Comparison of ENCODE assay signal across 8 cellular contexts in genomic region chr15:99507732-99508571, GRCh38. TPM values are rescaled to one million over a fixed set of nuclear protein-coding genes. Genes with fewer than 3 reads are reported as not detected.
DNase-seq lines count a peak whose midpoint lies in the region; ATAC-seq and TF ChIP-seq lines count a peak whose summit lies in the region.

No MANE protein-coding gene starts in this region.

- H3K4me1 ChIP-seq in breast epithelium, result peaks cover 0 to 4% of the 10 kb centered on the region in 2 donors

- H3K36me3 ChIP-seq in breast epithelium, result no peaks in the 10 kb centered on the region

- H3K27ac Mint-ChIP-seq in natural killer cell, result peak overlapping the region in 1 of 2 donors; percentile 74
- no peak overlapping the region for H3K27ac Mint-ChIP-seq in activated naive CD4-positive, alpha-beta T cell treated with anti-CD3 and anti-CD28 coated beads, Interleukin-2, amount 10 ng/mL, durations not matched to agents 7 days and 5 days
- H3K27ac Mint-ChIP-seq in activated T-helper 2 cell treated with anti-CD3 and anti-CD28 coated beads, Interferon-gamma antibody, Interleukin-2, Interleukin-4, amounts not matched to agents 10 μg/mL and 5 μg/mL and 100 μg/mL, durations not matched to agents 14 hours and 24 hours and 36 hours, result no peak overlapping the region

- no peaks in the 10 kb centered on the region for H3K27me3 ChIP-seq in breast epithelium

- TF ChIP-seq POLR2A in breast epithelium (IDR thresholded peaks at IDR 0.05), result no peak

- H3K36me3 Mint-ChIP-seq in natural killer cell, result no peaks in the 10 kb centered on the region
- H3K36me3 Mint-ChIP-seq in activated naive CD4-positive, alpha-beta T cell treated with anti-CD3 and anti-CD28 coated beads, Interleukin-2, amount 10 ng/mL, durations not matched to agents 7 days and 5 days, result no peaks in the 10 kb centered on the region
- H3K36me3 Mint-ChIP-seq in activated T-helper 2 cell treated with anti-CD3 and anti-CD28 coated beads, Interferon-gamma antibody, Interleukin-2, Interleukin-4, amounts not matched to agents 10 μg/mL and 5 μg/mL and 100 μg/mL, durations not matched to agents 14 hours and 24 hours and 36 hours (ENCODE audit: low read depth), result no peaks in the 10 kb centered on the region

- DNase-seq in breast epithelium (ENCODE audit: low spot score in 2 of 2) (no peak), natural killer cell (peak; percentile 54), NCI-H2081 treated with DMSO at 0.1 percent for 48 hours (lab: John Stamatoyannopoulos, UW) (no peak), A172 (ENCODE audit: low spot score) (no peak)
- no peak for DNase-seq in activated naive CD4-positive, alpha-beta T cell treated with anti-CD3 and anti-CD28 coated beads, Interleukin-2, amount 10 ng/mL, durations not matched to agents 7 days and 5 days
- no peak for DNase-seq in activated T-helper 2 cell treated with anti-CD3 and anti-CD28 coated beads, Interferon-gamma antibody, Interleukin-2, Interleukin-4, amounts not matched to agents 10 μg/mL and 5 μg/mL and 100 μg/mL, durations not matched to agents 14 hours and 24 hours and 36 hours (ENCODE audit: low spot score)

- TF ChIP-seq CTCF in breast epithelium (IDR thresholded peaks at IDR 0.05) (no peak), natural killer cell (IDR thresholded peaks at IDR 0.05) (no peak)

- H3K27ac ChIP-seq in breast epithelium, result peak overlapping the region; percentile 13 to 52

- no peaks in the 10 kb centered on the region for H3K9me3 Mint-ChIP-seq in natural killer cell
- no peaks in the 10 kb centered on the region for H3K9me3 Mint-ChIP-seq in activated naive CD4-positive, alpha-beta T cell treated with anti-CD3 and anti-CD28 coated beads, Interleukin-2, amount 10 ng/mL, durations not matched to agents 7 days and 5 days
- peaks cover 2% of the 10 kb centered on the region for H3K9me3 Mint-ChIP-seq in activated T-helper 2 cell treated with anti-CD3 and anti-CD28 coated beads, Interferon-gamma antibody, Interleukin-2, Interleukin-4, amounts not matched to agents 10 μg/mL and 5 μg/mL and 100 μg/mL, durations not matched to agents 14 hours and 24 hours and 36 hours

- intact Hi-C loops in breast epithelium (cut with DNase I; ENCODE audit: low total_unique reads) (no loop called here), natural killer cell (cut with micrococcal nuclease) (loop anchor here (2.0 to 5.0 kb wide), 2 partner anchors 57 to 194 kb away; partner anchors contain the start of gene MEF2A)
- intact Hi-C loops in activated T-helper 2 cell treated with anti-CD3 and anti-CD28 coated beads, Interferon-gamma antibody, Interleukin-2, Interleukin-4, amounts not matched to agents 10 μg/mL and 5 μg/mL and 100 μg/mL, durations not matched to agents 14 hours and 24 hours and 36 hours (cut with micrococcal nuclease), result no loop called here

- no peak overlapping the region for H3K4me3 ChIP-seq in breast epithelium

- peaks cover 12 to 41% of the 10 kb centered on the region in 2 donors for H3K27me3 Mint-ChIP-seq in natural killer cell (ENCODE audit: low read depth in 2 of 2)
- peaks cover 6% of the 10 kb centered on the region for H3K27me3 Mint-ChIP-seq in activated naive CD4-positive, alpha-beta T cell treated with anti-CD3 and anti-CD28 coated beads, Interleukin-2, amount 10 ng/mL, durations not matched to agents 7 days and 5 days
- no peaks in the 10 kb centered on the region for H3K27me3 Mint-ChIP-seq in activated T-helper 2 cell treated with anti-CD3 and anti-CD28 coated beads, Interferon-gamma antibody, Interleukin-2, Interleukin-4, amounts not matched to agents 10 μg/mL and 5 μg/mL and 100 μg/mL, durations not matched to agents 14 hours and 24 hours and 36 hours (ENCODE audit: low read depth)

- ATAC-seq in GM18511 (IDR thresholded peaks at IDR 0.05; ENCODE audit: unreplicated experiment), result peak; percentile 33
- peak; percentile 30 for ATAC-seq in HG03175 (IDR thresholded peaks at IDR 0.05; ENCODE audit: unreplicated experiment)
- ATAC-seq in natural killer cell, result peak; percentile 76 to 94 (median 80)

- peak overlapping the region; percentile 63 for H3K4me3 Mint-ChIP-seq in natural killer cell
- no peak overlapping the region for H3K4me3 Mint-ChIP-seq in activated naive CD4-positive, alpha-beta T cell treated with anti-CD3 and anti-CD28 coated beads, Interleukin-2, amount 10 ng/mL, durations not matched to agents 7 days and 5 days
- no peak overlapping the region for H3K4me3 Mint-ChIP-seq in activated T-helper 2 cell treated with anti-CD3 and anti-CD28 coated beads, Interferon-gamma antibody, Interleukin-2, Interleukin-4, amounts not matched to agents 10 μg/mL and 5 μg/mL and 100 μg/mL, durations not matched to agents 14 hours and 24 hours and 36 hours (ENCODE audit: low read depth)

- H3K4me1 Mint-ChIP-seq in natural killer cell, result peaks cover 52 to 60% of the 10 kb centered on the region in 2 donors
- H3K4me1 Mint-ChIP-seq in activated naive CD4-positive, alpha-beta T cell treated with anti-CD3 and anti-CD28 coated beads, Interleukin-2, amount 10 ng/mL, durations not matched to agents 7 days and 5 days, result peaks cover 47% of the 10 kb centered on the region
- H3K4me1 Mint-ChIP-seq in activated T-helper 2 cell treated with anti-CD3 and anti-CD28 coated beads, Interferon-gamma antibody, Interleukin-2, Interleukin-4, amounts not matched to agents 10 μg/mL and 5 μg/mL and 100 μg/mL, durations not matched to agents 14 hours and 24 hours and 36 hours (ENCODE audit: low read depth), result peaks cover 62% of the 10 kb centered on the region

- H3K9me3 ChIP-seq in breast epithelium, result no peaks in the 10 kb centered on the region

- CTCF ChIA-PET in activated naive CD4-positive, alpha-beta T cell treated with anti-CD3 and anti-CD28 coated beads, Interleukin-2, amount 10 ng/mL, durations not matched to agents 7 days and 5 days (lab: Charles Lee), result no interaction called here

RNA-seq across cellular contexts. Expression of gene MEF2A, which starts 57.8 kb away (rescaled TPM):
- total RNA-seq in breast epithelium (10 to 100 TPM; 41.6 to 77.6 (median 63.4) TPM), natural killer cell (10 to 100 TPM; 31.1 to 33.9 (median 33.6) TPM)
- total RNA-seq in activated T-helper 2 cell treated with anti-CD3 and anti-CD28 coated beads, Interferon-gamma antibody, Interleukin-2, Interleukin-4, amounts not matched to agents 10 μg/mL and 5 μg/mL and 100 μg/mL, durations not matched to agents 14 hours and 24 hours and 36 hours, result 20.9 and 23.4 TPM in 2 replicates
- 49.6 and 76.3 TPM in 2 replicates for total RNA-seq in A172 (2014; rRNA removed; shearing (Covaris generic))

Comparison
In these comparisons a context has a peak if more than half of its experiments do, and no peak if none do; other contexts are left out.
1. ATAC-seq: peak in every context shown above with its lines; median percentile 80 in natural killer cell; 33 in GM18511; 30 in HG03175.